ENCODE assay signal across 1 cellular context in genomic region chr5:173303878-173304590, GRCh38.
TF ChIP-seq lines count a peak whose summit lies in the region.

No MANE protein-coding gene starts in this region.

TF ChIP-seq in WTC11, 78 proteins besides CTCF, POLR2A, EP300 and RAD21 (continued from another document):
- TF ChIP-seq AR (CRISPR knock-in tag; IDR thresholded peaks at IDR 0.05) (no peak), NFE2L1 (CRISPR knock-in tag; IDR thresholded peaks at IDR 0.05) (peak; percentile 92), FOXK1 (CRISPR knock-in tag; IDR thresholded peaks at IDR 0.05) (no peak), MLX (CRISPR knock-in tag; IDR thresholded peaks at IDR 0.05) (no peak), CREM (CRISPR knock-in tag; IDR thresholded peaks at IDR 0.05) (no peak), ZNF219 (CRISPR knock-in tag; IDR thresholded peaks at IDR 0.05; ENCODE audit: borderline replicate concordance) (no peak), ETV6 (CRISPR knock-in tag; IDR thresholded peaks at IDR 0.05) (peak; percentile 53; the same call in 1 of the 2 replicates), E2F4 (CRISPR knock-in tag; IDR thresholded peaks at IDR 0.05; ENCODE audit: borderline replicate concordance, low read depth) (no peak), ATF1 (CRISPR knock-in tag; IDR thresholded peaks at IDR 0.05) (no peak), NR3C1 (CRISPR knock-in tag; conservative IDR thresholded peaks at IDR 0.05; ENCODE audit: low read depth) (no peak), EMX1 (CRISPR knock-in tag; IDR thresholded peaks at IDR 0.05) (no peak), TP53 (CRISPR knock-in tag; IDR thresholded peaks at IDR 0.05) (no peak), GTF2I (CRISPR knock-in tag; conservative IDR thresholded peaks at IDR 0.05) (no peak), ERG (CRISPR knock-in tag; IDR thresholded peaks at IDR 0.05) (no peak), ZNF317 (CRISPR knock-in tag; IDR thresholded peaks at IDR 0.05; ENCODE audit: borderline replicate concordance, low read depth) (no peak), ESRRA (CRISPR knock-in tag; IDR thresholded peaks at IDR 0.05; ENCODE audit: borderline replicate concordance) (no peak), HMGA2 (CRISPR knock-in tag; IDR thresholded peaks at IDR 0.05) (no peak), NR1H2 (CRISPR knock-in tag; IDR thresholded peaks at IDR 0.05) (no peak)
